2 cellular contexts compared by ENCODE assay signal in the genomic region with DNA sequence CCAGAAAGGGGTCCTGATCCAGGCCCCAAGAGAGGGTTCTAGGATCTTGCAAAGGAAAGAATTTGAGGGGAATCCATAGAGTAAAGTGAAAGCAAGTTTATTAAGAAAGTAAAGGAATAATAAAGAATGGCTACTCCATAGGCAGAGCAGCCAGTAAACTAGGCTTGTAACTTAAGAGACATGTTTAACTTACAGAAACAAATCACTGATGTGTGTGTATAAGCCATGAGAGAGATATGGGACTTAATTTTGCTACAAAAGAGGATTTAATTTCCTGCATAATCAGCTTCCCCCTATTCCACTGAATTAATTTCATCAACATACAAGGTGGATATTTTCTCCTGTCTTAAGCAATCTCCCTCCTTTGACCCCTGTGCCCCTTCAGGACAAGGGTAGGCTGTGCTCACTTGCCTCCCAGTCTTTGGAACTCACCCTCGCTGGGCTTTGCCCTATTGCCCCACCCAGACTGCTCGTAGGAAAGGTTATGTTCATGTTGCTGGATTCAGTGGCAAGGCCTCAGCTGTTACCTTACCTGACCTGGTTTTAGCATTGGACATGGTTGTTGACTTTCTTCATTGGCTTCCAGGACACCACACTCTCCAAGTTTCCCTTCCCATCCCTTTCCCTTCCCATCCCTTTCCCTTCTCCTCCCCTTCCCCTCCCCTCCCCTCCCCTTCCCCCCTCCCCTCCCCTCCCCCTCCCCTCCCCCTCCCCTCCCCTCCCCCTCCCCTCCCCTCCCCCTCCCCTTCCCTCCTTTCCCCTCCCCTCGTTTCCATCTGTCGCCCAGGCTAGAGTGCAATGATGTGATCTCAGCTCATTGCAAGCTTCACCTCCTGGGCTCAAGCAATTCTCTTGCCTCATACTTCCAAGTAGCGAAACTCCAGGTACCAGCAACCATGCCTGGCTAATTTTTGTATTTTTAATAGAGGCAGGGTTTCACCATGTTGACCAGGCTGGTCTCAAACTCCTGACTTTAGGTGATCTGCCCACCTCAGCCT.
TF ChIP-seq lines count a peak whose summit lies in the region.

No MANE protein-coding gene starts in this region.

TF ChIP-seq in HEK293, 187 proteins besides CTCF, POLR2A, EP300 and RAD21 (continued from another document and continues in another):
- TF ChIP-seq, protein P1, sequence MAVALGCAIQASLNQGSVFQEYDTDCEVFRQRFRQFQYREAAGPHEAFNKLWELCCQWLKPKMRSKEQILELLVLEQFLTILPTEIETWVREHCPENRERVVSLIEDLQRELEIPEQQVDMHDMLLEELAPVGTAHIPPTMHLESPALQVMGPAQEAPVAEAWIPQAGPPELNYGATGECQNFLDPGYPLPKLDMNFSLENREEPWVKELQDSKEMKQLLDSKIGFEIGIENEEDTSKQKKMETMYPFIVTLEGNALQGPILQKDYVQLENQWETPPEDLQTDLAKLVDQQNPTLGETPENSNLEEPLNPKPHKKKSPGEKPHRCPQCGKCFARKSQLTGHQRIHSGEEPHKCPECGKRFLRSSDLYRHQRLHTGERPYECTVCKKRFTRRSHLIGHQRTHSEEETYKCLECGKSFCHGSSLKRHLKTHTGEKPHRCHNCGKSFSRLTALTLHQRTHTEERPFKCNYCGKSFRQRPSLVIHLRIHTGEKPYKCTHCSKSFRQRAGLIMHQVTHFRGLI (tag by site-specific recombination; IDR thresholded peaks at IDR 0.05), result 0 out of 2 replicates have a peak, but pooled peaks have one; percentile 45
- TF ChIP-seq ZNF354C (tag by site-specific recombination; IDR thresholded peaks at IDR 0.05; ENCODE audit: borderline replicate concordance, low read depth) (no peak), ZNF600 (tag by site-specific recombination; IDR thresholded peaks at IDR 0.05) (peak; percentile 78), ZNF366 (tag by site-specific recombination; conservative IDR thresholded peaks at IDR 0.05) (0 out of 2 replicates have a peak, but pooled peaks have one; percentile 33), ZNF544 (tag by site-specific recombination; IDR thresholded peaks at IDR 0.05) (no peak), KLF8 (tag by site-specific recombination; IDR thresholded peaks at IDR 0.05) (0 out of 2 replicates have a peak, but pooled peaks have one; percentile 49), MZF1 (tag by site-specific recombination; IDR thresholded peaks at IDR 0.05; ENCODE audit: borderline replicate concordance) (0 out of 2 replicates have a peak, but pooled peaks have one; percentile 29), ZSCAN18 (tag by site-specific recombination; IDR thresholded peaks at IDR 0.05) (no peak), PRDM1 (tag by site-specific recombination; IDR thresholded peaks at IDR 0.05) (peak; percentile 99)
- TF ChIP-seq, protein P2, sequence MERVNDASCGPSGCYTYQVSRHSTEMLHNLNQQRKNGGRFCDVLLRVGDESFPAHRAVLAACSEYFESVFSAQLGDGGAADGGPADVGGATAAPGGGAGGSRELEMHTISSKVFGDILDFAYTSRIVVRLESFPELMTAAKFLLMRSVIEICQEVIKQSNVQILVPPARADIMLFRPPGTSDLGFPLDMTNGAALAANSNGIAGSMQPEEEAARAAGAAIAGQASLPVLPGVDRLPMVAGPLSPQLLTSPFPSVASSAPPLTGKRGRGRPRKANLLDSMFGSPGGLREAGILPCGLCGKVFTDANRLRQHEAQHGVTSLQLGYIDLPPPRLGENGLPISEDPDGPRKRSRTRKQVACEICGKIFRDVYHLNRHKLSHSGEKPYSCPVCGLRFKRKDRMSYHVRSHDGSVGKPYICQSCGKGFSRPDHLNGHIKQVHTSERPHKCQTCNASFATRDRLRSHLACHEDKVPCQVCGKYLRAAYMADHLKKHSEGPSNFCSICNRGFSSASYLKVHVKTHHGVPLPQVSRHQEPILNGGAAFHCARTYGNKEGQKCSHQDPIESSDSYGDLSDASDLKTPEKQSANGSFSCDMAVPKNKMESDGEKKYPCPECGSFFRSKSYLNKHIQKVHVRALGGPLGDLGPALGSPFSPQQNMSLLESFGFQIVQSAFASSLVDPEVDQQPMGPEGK (tag by site-specific recombination; IDR thresholded peaks at IDR 0.05), result peak; percentile 49
- TF ChIP-seq, protein P3, sequence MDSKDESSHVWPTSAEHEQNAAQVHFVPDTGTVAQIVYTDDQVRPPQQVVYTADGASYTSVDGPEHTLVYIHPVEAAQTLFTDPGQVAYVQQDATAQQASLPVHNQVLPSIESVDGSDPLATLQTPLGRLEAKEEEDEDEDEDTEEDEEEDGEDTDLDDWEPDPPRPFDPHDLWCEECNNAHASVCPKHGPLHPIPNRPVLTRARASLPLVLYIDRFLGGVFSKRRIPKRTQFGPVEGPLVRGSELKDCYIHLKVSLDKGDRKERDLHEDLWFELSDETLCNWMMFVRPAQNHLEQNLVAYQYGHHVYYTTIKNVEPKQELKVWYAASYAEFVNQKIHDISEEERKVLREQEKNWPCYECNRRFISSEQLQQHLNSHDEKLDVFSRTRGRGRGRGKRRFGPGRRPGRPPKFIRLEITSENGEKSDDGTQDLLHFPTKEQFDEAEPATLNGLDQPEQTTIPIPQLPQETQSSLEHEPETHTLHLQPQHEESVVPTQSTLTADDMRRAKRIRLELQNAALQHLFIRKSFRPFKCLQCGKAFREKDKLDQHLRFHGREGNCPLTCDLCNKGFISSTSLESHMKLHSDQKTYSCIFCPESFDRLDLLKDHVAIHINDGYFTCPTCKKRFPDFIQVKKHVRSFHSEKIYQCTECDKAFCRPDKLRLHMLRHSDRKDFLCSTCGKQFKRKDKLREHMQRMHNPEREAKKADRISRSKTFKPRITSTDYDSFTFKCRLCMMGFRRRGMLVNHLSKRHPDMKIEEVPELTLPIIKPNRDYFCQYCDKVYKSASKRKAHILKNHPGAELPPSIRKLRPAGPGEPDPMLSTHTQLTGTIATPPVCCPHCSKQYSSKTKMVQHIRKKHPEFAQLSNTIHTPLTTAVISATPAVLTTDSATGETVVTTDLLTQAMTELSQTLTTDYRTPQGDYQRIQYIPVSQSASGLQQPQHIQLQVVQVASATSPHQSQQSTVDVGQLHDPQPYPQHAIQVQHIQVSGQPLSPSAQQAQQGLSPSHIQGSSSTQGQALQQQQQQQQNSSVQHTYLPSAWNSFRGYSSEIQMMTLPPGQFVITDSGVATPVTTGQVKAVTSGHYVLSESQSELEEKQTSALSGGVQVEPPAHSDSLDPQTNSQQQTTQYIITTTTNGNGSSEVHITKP (tag by site-specific recombination; IDR thresholded peaks at IDR 0.05), result 0 out of 2 replicates have a peak, but pooled peaks have one; percentile 5
- TF ChIP-seq, protein P4, sequence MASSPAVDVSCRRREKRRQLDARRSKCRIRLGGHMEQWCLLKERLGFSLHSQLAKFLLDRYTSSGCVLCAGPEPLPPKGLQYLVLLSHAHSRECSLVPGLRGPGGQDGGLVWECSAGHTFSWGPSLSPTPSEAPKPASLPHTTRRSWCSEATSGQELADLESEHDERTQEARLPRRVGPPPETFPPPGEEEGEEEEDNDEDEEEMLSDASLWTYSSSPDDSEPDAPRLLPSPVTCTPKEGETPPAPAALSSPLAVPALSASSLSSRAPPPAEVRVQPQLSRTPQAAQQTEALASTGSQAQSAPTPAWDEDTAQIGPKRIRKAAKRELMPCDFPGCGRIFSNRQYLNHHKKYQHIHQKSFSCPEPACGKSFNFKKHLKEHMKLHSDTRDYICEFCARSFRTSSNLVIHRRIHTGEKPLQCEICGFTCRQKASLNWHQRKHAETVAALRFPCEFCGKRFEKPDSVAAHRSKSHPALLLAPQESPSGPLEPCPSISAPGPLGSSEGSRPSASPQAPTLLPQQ (tag by site-specific recombination; IDR thresholded peaks at IDR 0.05), result no peak

TF ChIP-seq in liver, 16 proteins besides CTCF, POLR2A, EP300 and RAD21 (continued from another document):
- TF ChIP-seq REST (IDR thresholded peaks at IDR 0.05) (no peak), NR2F2 (IDR thresholded peaks at IDR 0.05) (peak; percentile 80), RXRA (IDR thresholded peaks at IDR 0.05) (peak; percentile 97 to 99), HNF4G (IDR thresholded peaks at IDR 0.05) (peak; percentile 98), YY1 (IDR thresholded peaks at IDR 0.05) (peak; percentile 25), MAX (IDR thresholded peaks at IDR 0.05) (peak; percentile 59), JUND (IDR thresholded peaks at IDR 0.05) (peak; percentile 69 to 74), SP1 (IDR thresholded peaks at IDR 0.05) (peak; percentile 89), EGR1 (IDR thresholded peaks at IDR 0.05; ENCODE audit: low read depth in 2 of 2) (no peak), FOXA1 (IDR thresholded peaks at IDR 0.05) (peak; percentile 68), HNF4A (conservative IDR thresholded peaks at IDR 0.05) (peak; percentile 97 to 100), FOXA2 (IDR thresholded peaks at IDR 0.05) (peak; percentile 87), TAF1 (conservative IDR thresholded peaks at IDR 0.05) (no peak), GABPA (IDR thresholded peaks at IDR 0.05 in 1 of 2, conservative IDR thresholded peaks at IDR 0.05 in 1 of 2) (peak in 1 of 2 donors; percentile 25)
- TF ChIP-seq, protein P5, sequence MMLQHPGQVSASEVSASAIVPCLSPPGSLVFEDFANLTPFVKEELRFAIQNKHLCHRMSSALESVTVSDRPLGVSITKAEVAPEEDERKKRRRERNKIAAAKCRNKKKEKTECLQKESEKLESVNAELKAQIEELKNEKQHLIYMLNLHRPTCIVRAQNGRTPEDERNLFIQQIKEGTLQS (IDR thresholded peaks at IDR 0.05), result peak; percentile 74
